In the genomic region with DNA sequence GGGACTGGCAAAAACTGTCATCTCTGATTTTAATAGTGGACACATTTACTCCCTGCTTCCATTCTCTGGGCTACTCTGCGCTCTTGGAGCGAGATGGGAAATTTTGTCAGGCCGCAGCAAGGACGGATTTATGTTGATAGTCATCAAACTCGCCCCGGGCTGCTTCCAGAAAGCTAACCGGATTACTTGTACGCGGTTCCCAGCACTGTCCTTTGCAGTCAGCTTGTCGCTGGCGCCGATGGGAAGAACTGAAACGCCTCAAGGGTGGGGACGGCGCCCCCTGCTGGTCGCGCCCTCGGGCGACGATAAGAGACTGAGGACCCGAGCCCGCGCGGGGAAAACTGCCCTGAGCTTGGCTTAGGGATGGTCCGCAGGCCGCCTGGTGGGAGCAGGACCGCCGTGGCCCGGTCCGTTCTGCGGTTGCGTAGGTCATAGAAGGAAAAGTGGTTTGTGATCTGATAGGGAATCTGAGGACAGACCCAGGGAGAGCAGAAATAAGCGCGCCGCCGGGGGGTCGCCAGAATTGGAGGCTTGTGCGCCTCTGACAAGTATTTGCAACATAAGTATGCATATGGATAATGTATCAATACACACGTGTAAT, we compare ENCODE assay signal across 1 cellular context.
TF ChIP-seq lines count a peak whose summit lies in the region.

No MANE protein-coding gene starts in this region.

TF ChIP-seq in H1, 55 proteins besides CTCF, POLR2A, EP300 and RAD21:
- peak; percentile 70 for TF ChIP-seq CREB1 (IDR thresholded peaks at IDR 0.05)
- TF ChIP-seq CHD1 (IDR thresholded peaks at IDR 0.05; ENCODE audit: low read depth, low read length): no peak
- no peak for TF ChIP-seq SIX5 (IDR thresholded peaks at IDR 0.05; ENCODE audit: low read depth, low read length)
- no peak for TF ChIP-seq SUZ12 (IDR thresholded peaks at IDR 0.05; ENCODE audit: low read length)
- TF ChIP-seq, protein P1, sequence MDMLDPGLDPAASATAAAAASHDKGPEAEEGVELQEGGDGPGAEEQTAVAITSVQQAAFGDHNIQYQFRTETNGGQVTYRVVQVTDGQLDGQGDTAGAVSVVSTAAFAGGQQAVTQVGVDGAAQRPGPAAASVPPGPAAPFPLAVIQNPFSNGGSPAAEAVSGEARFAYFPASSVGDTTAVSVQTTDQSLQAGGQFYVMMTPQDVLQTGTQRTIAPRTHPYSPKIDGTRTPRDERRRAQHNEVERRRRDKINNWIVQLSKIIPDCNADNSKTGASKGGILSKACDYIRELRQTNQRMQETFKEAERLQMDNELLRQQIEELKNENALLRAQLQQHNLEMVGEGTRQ (IDR thresholded peaks at IDR 0.05; ENCODE audit: low read length): no peak
- TF ChIP-seq CBX5 (IDR thresholded peaks at IDR 0.05; ENCODE audit: low read depth, low read length): no peak
- no peak for TF ChIP-seq KDM4A (IDR thresholded peaks at IDR 0.05; ENCODE audit: low read depth, low read length, severe bottlenecking)
- TF ChIP-seq, protein P2, sequence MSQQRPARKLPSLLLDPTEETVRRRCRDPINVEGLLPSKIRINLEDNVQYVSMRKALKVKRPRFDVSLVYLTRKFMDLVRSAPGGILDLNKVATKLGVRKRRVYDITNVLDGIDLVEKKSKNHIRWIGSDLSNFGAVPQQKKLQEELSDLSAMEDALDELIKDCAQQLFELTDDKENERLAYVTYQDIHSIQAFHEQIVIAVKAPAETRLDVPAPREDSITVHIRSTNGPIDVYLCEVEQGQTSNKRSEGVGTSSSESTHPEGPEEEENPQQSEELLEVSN (IDR thresholded peaks at IDR 0.05): no peak
- TF ChIP-seq TBP (IDR thresholded peaks at IDR 0.05; ENCODE audit: low read depth, low read length): peak; percentile 74; the same call in 1 of the 2 replicates
- no peak for TF ChIP-seq HDAC6 (IDR thresholded peaks at IDR 0.05; ENCODE audit: low read depth, low read length)
- TF ChIP-seq NANOG (IDR thresholded peaks at IDR 0.05; ENCODE audit: insufficient read depth, low read depth, low read length, poor library complexity, severe bottlenecking): peak; percentile 39
- peak; percentile 17; the same call in 1 of the 2 replicates for TF ChIP-seq MAX (IDR thresholded peaks at IDR 0.05)
- no peak; the same call in 1 of the 2 replicates for TF ChIP-seq NRF1 (IDR thresholded peaks at IDR 0.05; ENCODE audit: low read depth, low read length)
- no peak for TF ChIP-seq CHD7 (IDR thresholded peaks at IDR 0.05; ENCODE audit: insufficient replicate concordance, low read length)
- TF ChIP-seq MAFK (IDR thresholded peaks at IDR 0.05; ENCODE audit: low read depth, low read length): no peak
- TF ChIP-seq EGR1 (IDR thresholded peaks at IDR 0.05; ENCODE audit: borderline replicate concordance, low read depth, low read length): peak; percentile 74; the same call in 1 of the 2 replicates
- peak; percentile 56; the same call in 1 of the 2 replicates for TF ChIP-seq BACH1 (IDR thresholded peaks at IDR 0.05; ENCODE audit: low read length)
- no peak for TF ChIP-seq ASH2L (IDR thresholded peaks at IDR 0.05; ENCODE audit: low read length)
- no peak for TF ChIP-seq FOSL1 (IDR thresholded peaks at IDR 0.05; ENCODE audit: insufficient read depth, low read depth, low read length)
- TF ChIP-seq SAP30 (IDR thresholded peaks at IDR 0.05; ENCODE audit: insufficient read depth, insufficient replicate concordance, low read length): no peak
- TF ChIP-seq EZH2 (IDR thresholded peaks at IDR 0.05; ENCODE audit: low read depth, low read length, severe bottlenecking): no peak
- no peak for TF ChIP-seq TEAD4 (IDR thresholded peaks at IDR 0.05; ENCODE audit: low read depth, low read length)
- TF ChIP-seq, protein P3, sequence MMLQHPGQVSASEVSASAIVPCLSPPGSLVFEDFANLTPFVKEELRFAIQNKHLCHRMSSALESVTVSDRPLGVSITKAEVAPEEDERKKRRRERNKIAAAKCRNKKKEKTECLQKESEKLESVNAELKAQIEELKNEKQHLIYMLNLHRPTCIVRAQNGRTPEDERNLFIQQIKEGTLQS (IDR thresholded peaks at IDR 0.05; ENCODE audit: insufficient read depth, low read depth, low read length): 0 out of 2 replicates have a peak, but pooled peaks have one; percentile 39
- TF ChIP-seq HDAC2 (IDR thresholded peaks at IDR 0.05; ENCODE audit: borderline replicate concordance in 1 of 2, low read depth in 2 of 2, low read length in 2 of 2): peak in 1 of 2 experiments; percentile 84; a peak in 1 of 4 replicates
- no peak for TF ChIP-seq JUND (IDR thresholded peaks at IDR 0.05; ENCODE audit: low read length)
- no peak for TF ChIP-seq GABPA (IDR thresholded peaks at IDR 0.05; ENCODE audit: borderline replicate concordance, insufficient read depth, low read length)
- TF ChIP-seq SRF (IDR thresholded peaks at IDR 0.05; ENCODE audit: low read depth, low read length): no peak
- TF ChIP-seq SIRT6 (IDR thresholded peaks at IDR 0.05; ENCODE audit: low read length): no peak
- no peak for TF ChIP-seq JUN (IDR thresholded peaks at IDR 0.05; ENCODE audit: low read depth, low read length)
- TF ChIP-seq CEBPB (IDR thresholded peaks at IDR 0.05; ENCODE audit: low read depth, low read length): no peak
- no peak for TF ChIP-seq KDM5A (IDR thresholded peaks at IDR 0.05; ENCODE audit: low read length)
- peak; percentile 78 for TF ChIP-seq RBBP5 (IDR thresholded peaks at IDR 0.05; ENCODE audit: borderline replicate concordance, low read depth, low read length)
- TF ChIP-seq CBX8 (IDR thresholded peaks at IDR 0.05; ENCODE audit: borderline replicate concordance, low read depth, low read length): no peak
- peak; percentile 45; the same call in 1 of the 2 replicates for TF ChIP-seq TAF1 (IDR thresholded peaks at IDR 0.05; ENCODE audit: low read depth, low read length)
- no peak for TF ChIP-seq POLR2AphosphoS5 (IDR thresholded peaks at IDR 0.05; ENCODE audit: low read depth, low read length)
- no peak for TF ChIP-seq RXRA (IDR thresholded peaks at IDR 0.05; ENCODE audit: insufficient read depth, low read depth, low read length)
- TF ChIP-seq CTBP2 (IDR thresholded peaks at IDR 0.05; ENCODE audit: borderline replicate concordance, insufficient read depth, insufficient read length, low read length): peak; percentile 37
- peak; percentile 67; the same call in 1 of the 2 replicates for TF ChIP-seq YY1 (IDR thresholded peaks at IDR 0.05; ENCODE audit: low read depth, low read length)
- no peak for TF ChIP-seq GTF2F1 (IDR thresholded peaks at IDR 0.05; ENCODE audit: borderline replicate concordance, low read depth, low read length)
- no peak for TF ChIP-seq ATF2 (IDR thresholded peaks at IDR 0.05; ENCODE audit: low read length)
- TF ChIP-seq SP2 (IDR thresholded peaks at IDR 0.05; ENCODE audit: low read length): no peak
- TF ChIP-seq POU5F1 (IDR thresholded peaks at IDR 0.05; ENCODE audit: low read depth, low read length): no peak
- peak; percentile 35 to 51; a peak in 1 of 4 replicates for TF ChIP-seq SIN3A (conservative IDR thresholded peaks at IDR 0.05 in 1 of 2, IDR thresholded peaks at IDR 0.05 in 1 of 2; ENCODE audit: low read depth in 1 of 2, low read length in 2 of 2)
- no peak for TF ChIP-seq BRCA1 (IDR thresholded peaks at IDR 0.05; ENCODE audit: low read depth, low read length)
- peak; percentile 57 for TF ChIP-seq TAF7 (optimal IDR thresholded peaks at IDR 0.05; ENCODE audit: borderline replicate concordance, low read depth, low read length)
- TF ChIP-seq RFX5 (IDR thresholded peaks at IDR 0.05; ENCODE audit: borderline replicate concordance, low read depth, low read length): no peak
- no peak for TF ChIP-seq BCL11A (IDR thresholded peaks at IDR 0.05; ENCODE audit: low read depth in 2 of 2, low read length in 2 of 2)
- TF ChIP-seq KDM1A (IDR thresholded peaks at IDR 0.05; ENCODE audit: borderline replicate concordance, low read length): no peak
- no peak for TF ChIP-seq RNF2 (IDR thresholded peaks at IDR 0.05; ENCODE audit: borderline replicate concordance, low read depth, low read length, missing control alignments, poor library complexity, severe bottlenecking)
- TF ChIP-seq SP1 (IDR thresholded peaks at IDR 0.05; ENCODE audit: low read depth, low read length): no peak
- TF ChIP-seq TCF12 (IDR thresholded peaks at IDR 0.05; ENCODE audit: low read depth, low read length): no peak
- no peak for TF ChIP-seq ZNF274 (IDR thresholded peaks at IDR 0.05; ENCODE audit: borderline replicate concordance, extremely low read depth, low read length)
- no peak for TF ChIP-seq CHD2 (IDR thresholded peaks at IDR 0.05; ENCODE audit: low read length)
- TF ChIP-seq SP4 (IDR thresholded peaks at IDR 0.05; ENCODE audit: low read length): no peak
- TF ChIP-seq PHF8 (conservative IDR thresholded peaks at IDR 0.05; ENCODE audit: low read depth, low read length): 0 out of 2 replicates have a peak, but pooled peaks have one; percentile 9
TF ChIP-seq in H1: peak in this region for 15.
